ENCODE assay signal across 23 cellular contexts in the genomic region with DNA sequence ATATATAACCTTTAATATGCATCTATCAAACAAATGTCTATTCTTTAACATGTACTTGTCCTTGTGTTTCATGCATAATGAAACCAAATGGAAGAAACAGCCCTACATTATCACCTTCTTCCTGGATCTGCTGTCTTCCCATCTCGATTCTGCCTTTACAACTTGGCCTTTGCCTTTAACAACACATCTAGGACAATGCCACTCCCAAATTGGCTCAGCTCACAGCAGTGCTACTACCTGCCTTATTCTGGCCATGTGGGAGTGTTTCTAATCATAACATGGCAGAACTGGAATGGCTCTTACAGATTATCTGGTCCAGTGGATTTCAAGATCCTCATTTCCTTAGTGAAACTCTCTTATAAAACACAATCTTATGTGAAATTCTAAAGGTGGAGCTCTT.
A peak's percentile ranks its signal among the peaks of the same experiment; 100 is the strongest.
DNase-seq lines count a peak whose midpoint lies in the region; ATAC-seq and FAIRE-seq lines count a peak whose summit lies in the region.
"Had no signal": no experiment of that assay in that cellular context is flagged by ENCODE, and none has a peak within 500 bp of the region (broad histone marks: within the 10 kb centered on the region; RNA-seq: fewer than 3 reads in every experiment).

No MANE protein-coding gene starts in this region.

- H3K4me1 Mint-ChIP-seq in stimulated activated naive CD8-positive, alpha-beta T cell treated with anti-CD3 and anti-CD28 coated beads, Interleukin-15, amount 100 ng/mL, for 72 hours = no peaks in the 10 kb centered on the region
- H3K4me1 Mint-ChIP-seq: B cell; CD4-positive, CD25-positive, alpha-beta regulatory T cell had no signal

- FAIRE-seq in small intestine (lab: Jason Lieb, UNC) = no peak
- FAIRE-seq: D721Med, GM12878, GM19239 had no signal

- H3K36me3 ChIP-seq in small intestine (ENCODE audit: control insufficient read depth in 2 of 2, insufficient read depth in 2 of 2, low read length in 2 of 2) = no peaks in the 10 kb centered on the region
- H3K36me3 ChIP-seq: BLaER1 had no signal

- no peaks in the 10 kb centered on the region for H3K27me3 ChIP-seq in small intestine (ENCODE audit: control insufficient read depth in 2 of 2, insufficient read depth in 2 of 2, low read length in 2 of 2)
- H3K27me3 ChIP-seq: BLaER1 had no signal

- no peak overlapping the region for H3K4me3 ChIP-seq in small intestine (ENCODE audit: low read depth in 1 of 2, low read length in 2 of 2)
- H3K4me3 ChIP-seq: BLaER1, GM12878, GM23338 had no signal

- H3K9me3 ChIP-seq in small intestine (ENCODE audit: control insufficient read depth, low read depth) = no peaks in the 10 kb centered on the region
- H3K9me3 ChIP-seq: BLaER1 had no signal

- no peak for ATAC-seq in stimulated activated naive CD8-positive, alpha-beta T cell treated with anti-CD3 and anti-CD28 coated beads, Interleukin-15, amount 100 ng/mL, for 72 hours
- ATAC-seq: CD8-positive, alpha-beta T cell; GM12878; GM23338; HCT116 had no signal

- H3K27me3 Mint-ChIP-seq in stimulated activated naive CD8-positive, alpha-beta T cell treated with anti-CD3 and anti-CD28 coated beads, Interleukin-15, amount 100 ng/mL, for 72 hours = peaks cover 30% of the 10 kb centered on the region

- no peak overlapping the region for H3K4me3 Mint-ChIP-seq in stimulated activated naive CD8-positive, alpha-beta T cell treated with anti-CD3 and anti-CD28 coated beads, Interleukin-15, amount 100 ng/mL, for 72 hours
- H3K4me3 Mint-ChIP-seq: B cell; CD4-positive, CD25-positive, alpha-beta regulatory T cell; CD8-positive, alpha-beta T cell; GM23338; H9 had no signal

- no peaks in the 10 kb centered on the region for H3K4me1 ChIP-seq in small intestine (ENCODE audit: control insufficient read depth in 2 of 2, insufficient read depth in 1 of 2, low read depth in 1 of 2, low read length in 1 of 2)
- H3K4me1 ChIP-seq: BLaER1 had no signal

- no peaks in the 10 kb centered on the region for H3K9me3 Mint-ChIP-seq in stimulated activated naive CD8-positive, alpha-beta T cell treated with anti-CD3 and anti-CD28 coated beads, Interleukin-15, amount 100 ng/mL, for 72 hours
- H3K9me3 Mint-ChIP-seq: CD8-positive, alpha-beta T cell had no signal

- WGBS in small intestine, 3 donors = 22 to 47% (median 31%) methylated on average over 1 of the region's 1 CpG

- no peak overlapping the region for H3K27ac Mint-ChIP-seq in stimulated activated naive CD8-positive, alpha-beta T cell treated with anti-CD3 and anti-CD28 coated beads, Interleukin-15, amount 100 ng/mL, for 72 hours
- H3K27ac Mint-ChIP-seq: B cell; CD4-positive, CD25-positive, alpha-beta regulatory T cell; CD8-positive, alpha-beta T cell; GM23338; H9 had no signal

- no peak overlapping the region for H3K27ac ChIP-seq in small intestine (ENCODE audit: low read depth in 1 of 2, low read length in 1 of 2)
- H3K27ac ChIP-seq: BLaER1, C4-2B had no signal

- peak; percentile 41 for DNase-seq in COR-L47 (lab: John Stamatoyannopoulos, UW)
- DNase-seq in NCI-H69 (lab: John Stamatoyannopoulos, UW) = peak; percentile 36
- DNase-seq in kidney glomerular epithelial cell (lab: John Stamatoyannopoulos, UW) = peak; percentile 7
- peak; percentile 67 for DNase-seq in small intestine
- DNase-seq in SK-N-DZ (ENCODE audit: low spot score) = no peak
- no peak for DNase-seq in stimulated activated naive CD8-positive, alpha-beta T cell treated with anti-CD3 and anti-CD28 coated beads, Interleukin-15, amount 100 ng/mL, for 72 hours
- DNase-seq in NCI-H2029 treated with DMSO at 0.1 percent for 48 hours (lab: John Stamatoyannopoulos, UW) = no peak
- no peak for DNase-seq in NK-92 (lab: John Stamatoyannopoulos, UW; ENCODE audit: unreplicated experiment)
- DNase-seq: CD4-positive, CD25-positive, alpha-beta regulatory T cell; CD8-positive, alpha-beta T cell; DMS 273 treated with DMSO at 0.1 percent for 48 hours; DMS79; EL; GDM1; H9 had no signal

Comparison
In these comparisons a context has a peak if more than half of its experiments do, and no peak if none do; other contexts are left out.
1. DNase-seq: peak in COR-L47 (single experiment), NCI-H69 (single experiment), kidney glomerular epithelial cell (single experiment) and small intestine (single experiment); none in SK-N-DZ (single experiment), stimulated activated naive CD8-positive, alpha-beta T cell treated with anti-CD3 and anti-CD28 coated beads, Interleukin-15, amount 100 ng/mL, for 72 hours (0 of 2), NCI-H2029 treated with DMSO at 0.1 percent for 48 hours (single experiment) and NK-92 (single experiment).